ENCODE assay signal across 16 cellular contexts in the genomic region with DNA sequence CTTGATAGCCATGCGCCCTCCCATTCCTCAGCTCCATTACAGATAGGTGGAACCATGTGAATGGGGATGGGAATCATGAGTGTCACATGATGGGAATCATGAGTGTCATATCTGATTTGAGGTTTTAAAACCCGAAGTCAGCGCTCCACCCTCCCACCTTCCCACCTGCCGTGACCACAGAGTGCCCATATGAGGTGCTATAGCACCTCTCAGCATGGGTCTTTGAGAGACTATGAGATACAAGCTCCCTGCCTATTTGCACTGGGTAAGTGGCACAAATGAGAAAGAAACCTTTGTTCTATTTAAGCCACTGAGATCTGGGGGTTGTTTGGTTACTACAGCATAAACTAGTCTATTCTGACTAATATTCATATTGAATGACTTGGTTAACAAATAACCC.
"Had no signal": no experiment of that assay in that cellular context is flagged by ENCODE, and none has a peak within 500 bp of the region (broad histone marks: within the 10 kb centered on the region; RNA-seq: fewer than 3 reads in every experiment).

No MANE protein-coding gene starts in this region.

- H3K27me3 ChIP-seq: tibial artery had no signal

- H3K9me3 ChIP-seq: tibial artery had no signal

- H3K4me1 ChIP-seq: tibial artery had no signal

- H3K36me3 ChIP-seq: tibial artery had no signal

- DNase-seq: activated CD4-positive, alpha-beta T cell treated with anti-CD3 and anti-CD28 coated beads for 36 hours; activated CD8-positive, alpha-beta memory T cell treated with anti-CD3 and anti-CD28 coated beads, Interleukin-2, amount 50 U/mL, for 4 hours; activated CD8-positive, alpha-beta T cell treated with anti-CD3 and anti-CD28 coated beads for 36 hours; activated naive CD8-positive, alpha-beta T cell treated with anti-CD3 and anti-CD28 coated beads, Interleukin-2, amount 10 ng/mL, durations not matched to agents 7 days and 5 days; activated T-cell treated with anti-CD3 and anti-CD28 coated beads, Interleukin-2, amount 50 U/mL, for 72 hours; anterior cingulate cortex; foreskin melanocyte; head of caudate nucleus; islet precursor cell; naive B cell; posterior cingulate gyrus; right cardiac atrium; T-helper 9 cell; tibial artery had no signal

- H3K4me1 Mint-ChIP-seq: activated CD4-positive, alpha-beta T cell treated with anti-CD3 and anti-CD28 coated beads for 36 hours; activated naive CD8-positive, alpha-beta T cell treated with anti-CD3 and anti-CD28 coated beads, Interleukin-2, amount 10 ng/mL, durations not matched to agents 7 days and 5 days; naive B cell; stimulated activated effector memory CD8-positive, alpha-beta T cell treated with anti-CD3 and anti-CD28 coated beads, Interleukin-12 subunit alpha, Interleukin-12 subunit beta, amount 100 ng/mL, for 72 hours had no signal

- H3K4me3 ChIP-seq: smooth muscle cell, tibial artery had no signal

- H3K27me3 Mint-ChIP-seq: activated CD4-positive, alpha-beta T cell treated with anti-CD3 and anti-CD28 coated beads for 36 hours; activated CD8-positive, alpha-beta T cell treated with anti-CD3 and anti-CD28 coated beads for 36 hours had no signal

- H3K36me3 Mint-ChIP-seq: activated naive CD8-positive, alpha-beta T cell treated with anti-CD3 and anti-CD28 coated beads, Interleukin-2, amount 10 ng/mL, durations not matched to agents 7 days and 5 days; naive B cell; stimulated activated effector memory CD8-positive, alpha-beta T cell treated with anti-CD3 and anti-CD28 coated beads, Interleukin-12 subunit alpha, Interleukin-12 subunit beta, amount 100 ng/mL, for 72 hours had no signal

- H3K27ac ChIP-seq: tibial artery had no signal

- H3K27ac Mint-ChIP-seq: activated CD4-positive, alpha-beta T cell treated with anti-CD3 and anti-CD28 coated beads for 36 hours; activated CD8-positive, alpha-beta T cell treated with anti-CD3 and anti-CD28 coated beads for 36 hours; activated naive CD8-positive, alpha-beta T cell treated with anti-CD3 and anti-CD28 coated beads, Interleukin-2, amount 10 ng/mL, durations not matched to agents 7 days and 5 days; activated T-cell treated with anti-CD3 and anti-CD28 coated beads, Interleukin-2, amount 50 U/mL, for 72 hours; naive B cell; stimulated activated effector memory CD8-positive, alpha-beta T cell treated with anti-CD3 and anti-CD28 coated beads, Interleukin-12 subunit alpha, Interleukin-12 subunit beta, amount 100 ng/mL, for 72 hours had no signal

- H3K4me3 Mint-ChIP-seq: activated CD4-positive, alpha-beta T cell treated with anti-CD3 and anti-CD28 coated beads for 36 hours; activated CD8-positive, alpha-beta T cell treated with anti-CD3 and anti-CD28 coated beads for 36 hours; activated naive CD8-positive, alpha-beta T cell treated with anti-CD3 and anti-CD28 coated beads, Interleukin-2, amount 10 ng/mL, durations not matched to agents 7 days and 5 days; activated T-cell treated with anti-CD3 and anti-CD28 coated beads, Interleukin-2, amount 50 U/mL, for 72 hours; naive B cell; stimulated activated effector memory CD8-positive, alpha-beta T cell treated with anti-CD3 and anti-CD28 coated beads, Interleukin-12 subunit alpha, Interleukin-12 subunit beta, amount 100 ng/mL, for 72 hours had no signal

- H3K9me3 Mint-ChIP-seq: activated naive CD8-positive, alpha-beta T cell treated with anti-CD3 and anti-CD28 coated beads, Interleukin-2, amount 10 ng/mL, durations not matched to agents 7 days and 5 days had no signal
